In genomic region chr12:52582971-52583456, GRCh38 we compare ENCODE assay signal across 8 cellular contexts. TPM values are rescaled to one million over a fixed set of nuclear protein-coding genes. Genes with fewer than 3 reads are reported as not detected.
DNase-seq lines count a peak whose midpoint lies in the region; ATAC-seq and TF ChIP-seq lines count a peak whose summit lies in the region.

No MANE protein-coding gene starts in this region.

- intact Hi-C loops in activated CD4-positive, alpha-beta T cell treated with anti-CD3 and anti-CD28 coated beads, Interleukin-2, amount 10 ng/mL, durations not matched to agents 24 days and 14 days (cut with micrococcal nuclease): loop anchor here (1.0 to 10.0 kb wide), 4 partner anchors 287 to 428 kb away; no protein-coding TSS in a partner anchor
- intact Hi-C loops in colonic mucosa (cut with DNase I): loop anchor here (5.0 to 10.0 kb wide), 5 partner anchors 211 to 441 kb away; no protein-coding TSS in a partner anchor

- peak; percentile 82 for TF ChIP-seq CTCF in AG04449 (IDR thresholded peaks at IDR 0.05; ENCODE audit: insufficient read depth, low read length, missing control alignments)
- peak; percentile 60 for TF ChIP-seq CTCF in colonic mucosa (IDR thresholded peaks at IDR 0.05)

- no peak overlapping the region for H3K9ac ChIP-seq in colonic mucosa (ENCODE audit: low read depth in 2 of 2, low read length in 2 of 2)

- ATAC-seq in GM19463 (IDR thresholded peaks at IDR 0.05; ENCODE audit: unreplicated experiment) (peak; percentile 47), left lobe of liver (peak; percentile 97), GM21423 (IDR thresholded peaks at IDR 0.05; ENCODE audit: unreplicated experiment) (no peak)

- H3K27me3 Mint-ChIP-seq in activated CD4-positive, alpha-beta T cell treated with anti-CD3 and anti-CD28 coated beads, Interleukin-2, amount 10 ng/mL, durations not matched to agents 24 days and 14 days: peaks cover 8% of the 10 kb centered on the region

- H3K36me3 ChIP-seq in colonic mucosa: no peaks in the 10 kb centered on the region

- H3K9me3 Mint-ChIP-seq in activated CD4-positive, alpha-beta T cell treated with anti-CD3 and anti-CD28 coated beads, Interleukin-2, amount 10 ng/mL, durations not matched to agents 24 days and 14 days: no peaks in the 10 kb centered on the region

- no peaks in the 10 kb centered on the region for H3K36me3 Mint-ChIP-seq in activated CD4-positive, alpha-beta T cell treated with anti-CD3 and anti-CD28 coated beads, Interleukin-2, amount 10 ng/mL, durations not matched to agents 24 days and 14 days (ENCODE audit: low read depth)

- no peak overlapping the region for H3K27ac ChIP-seq in colonic mucosa

- H3K27me3 ChIP-seq in colonic mucosa: no peaks in the 10 kb centered on the region

- peaks cover 28% of the 10 kb centered on the region for H3K4me1 Mint-ChIP-seq in activated CD4-positive, alpha-beta T cell treated with anti-CD3 and anti-CD28 coated beads, Interleukin-2, amount 10 ng/mL, durations not matched to agents 24 days and 14 days

- DNase-seq in AG04449 (ENCODE audit: low read depth, low spot score) (peak; percentile 4), NCI-H2227 (lab: John Stamatoyannopoulos, UW; ENCODE audit: unreplicated experiment) (peak; percentile 55), colonic mucosa (peak; percentile 74), left lobe of liver (ENCODE audit: low spot score) (peak; percentile 74)
- DNase-seq in activated CD4-positive, alpha-beta T cell treated with anti-CD3 and anti-CD28 coated beads, Interleukin-2, amount 10 ng/mL, durations not matched to agents 24 days and 14 days: peak; percentile 91
- peak; percentile 53 to 59 for DNase-seq in stimulated activated CD4-positive, alpha-beta T cell treated with anti-CD3 and anti-CD28 coated beads, Interleukin-4, amount 100 ng/mL, for 4 hours

- no peaks in the 10 kb centered on the region for H3K4me1 ChIP-seq in colonic mucosa

- H3K4me3 ChIP-seq in AG04449 (ENCODE audit: low read depth, low read length) (no peak overlapping the region), colonic mucosa (no peak overlapping the region)

- POLR2A ChIA-PET in AG04449 (lab: Yijun Ruan, JAX): no interaction called here

- H3K4me3 Mint-ChIP-seq in activated CD4-positive, alpha-beta T cell treated with anti-CD3 and anti-CD28 coated beads, Interleukin-2, amount 10 ng/mL, durations not matched to agents 24 days and 14 days: no peak overlapping the region

- CTCF ChIA-PET in AG04449 (lab: Yijun Ruan, JAX): interaction anchor here (0.7 to 23.1 kb wide), 30 partner anchors 10 to 436 kb away, joined by 3 to 951 read pairs (median 4); partner anchors contain the start of gene KRT74

- no peak overlapping the region for H3K27ac Mint-ChIP-seq in activated CD4-positive, alpha-beta T cell treated with anti-CD3 and anti-CD28 coated beads, Interleukin-2, amount 10 ng/mL, durations not matched to agents 24 days and 14 days

- no peaks in the 10 kb centered on the region for H3K9me3 ChIP-seq in colonic mucosa

RNA-seq across cellular contexts. Expression of gene KRT74, which starts 9.4 kb away (rescaled TPM):
- not detected in 2 replicates for total RNA-seq in activated CD4-positive, alpha-beta T cell treated with anti-CD3 and anti-CD28 coated beads, Interleukin-2, amount 10 ng/mL, durations not matched to agents 24 days and 14 days
- total RNA-seq in colonic mucosa (not detected), left lobe of liver (not detected)

RNA-seq across cellular contexts. Expression of gene KRT72, which starts 18.2 kb away (rescaled TPM):
- total RNA-seq in activated CD4-positive, alpha-beta T cell treated with anti-CD3 and anti-CD28 coated beads, Interleukin-2, amount 10 ng/mL, durations not matched to agents 24 days and 14 days: 0.09 TPM in 1 of 2 replicates, not detected in the other
- total RNA-seq in colonic mucosa (under 1 TPM in 1 of 2 donors, not detected in 1; 0.25 TPM), left lobe of liver (not detected)

RNA-seq across cellular contexts. Expression of gene KRT71, which starts 30.1 kb away (rescaled TPM):
- total RNA-seq in activated CD4-positive, alpha-beta T cell treated with anti-CD3 and anti-CD28 coated beads, Interleukin-2, amount 10 ng/mL, durations not matched to agents 24 days and 14 days: not detected in 2 replicates
- total RNA-seq in colonic mucosa (not detected), left lobe of liver (not detected)

RNA-seq across cellular contexts. Expression of gene KRT73, which starts 35.3 kb away (rescaled TPM):
- 0.09 TPM in 1 of 2 replicates, not detected in the other for total RNA-seq in activated CD4-positive, alpha-beta T cell treated with anti-CD3 and anti-CD28 coated beads, Interleukin-2, amount 10 ng/mL, durations not matched to agents 24 days and 14 days
- total RNA-seq in colonic mucosa: not detected
- not detected for total RNA-seq in left lobe of liver

Comparison
In these comparisons a context has a peak if more than half of its experiments do, and no peak if none do; other contexts are left out.
1. DNase-seq: peak in every context shown above with its lines; median percentile 91 in activated CD4-positive, alpha-beta T cell treated with anti-CD3 and anti-CD28 coated beads, Interleukin-2, amount 10 ng/mL, durations not matched to agents 24 days and 14 days; 74 in colonic mucosa; 74 in left lobe of liver; 56 in stimulated activated CD4-positive, alpha-beta T cell treated with anti-CD3 and anti-CD28 coated beads, Interleukin-4, amount 100 ng/mL, for 4 hours; 55 in NCI-H2227; 4 in AG04449.